8 cellular contexts compared by ENCODE assay signal in the genomic region with DNA sequence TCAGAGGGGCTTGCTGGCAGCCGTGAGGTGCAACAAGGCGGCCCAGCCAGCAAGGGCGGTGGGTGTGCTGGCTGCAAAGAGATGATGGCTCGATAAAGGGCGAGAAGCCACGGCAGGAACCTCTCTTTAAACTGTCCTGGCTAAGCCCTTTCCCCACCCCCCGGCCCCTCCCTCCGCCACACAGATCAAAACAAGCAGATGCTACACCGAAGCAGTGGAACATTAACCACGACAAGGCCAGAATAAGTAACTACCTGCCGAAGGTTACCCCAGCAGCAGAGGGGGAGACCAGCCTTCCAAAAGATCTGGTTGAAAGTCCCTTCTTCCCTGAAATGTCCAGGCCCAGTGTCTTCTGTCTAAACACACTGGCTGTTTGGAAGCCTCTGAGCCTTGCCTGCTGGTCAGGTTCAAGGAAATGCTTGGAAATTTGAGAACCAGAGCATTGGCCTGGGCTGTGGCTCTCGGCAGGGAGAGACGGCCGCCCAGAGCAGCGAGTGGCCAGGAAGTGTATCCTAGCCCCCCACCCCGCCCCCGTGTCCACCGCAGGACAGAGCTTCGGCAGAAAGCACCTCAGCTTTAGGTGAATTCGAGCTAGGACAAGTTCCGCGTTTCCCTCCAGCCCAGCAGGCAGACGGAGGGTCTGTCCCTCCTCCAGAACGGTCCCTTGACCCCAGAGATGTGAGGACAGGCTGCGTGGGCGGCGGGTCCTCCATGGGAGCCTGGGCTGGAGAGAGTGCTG. TPM values are rescaled to one million over a fixed set of nuclear protein-coding genes. Genes with fewer than 3 reads are reported as not detected.
A peak's percentile ranks its signal among the peaks of the same experiment; 100 is the strongest.
DNase-seq lines count a peak whose midpoint lies in the region; ATAC-seq and TF ChIP-seq lines count a peak whose summit lies in the region.

No MANE protein-coding gene starts in this region.

- intact Hi-C loops in breast epithelium (cut with DNase I; ENCODE audit: low total_unique reads) (no loop called here), left lung (cut with DNase I) (no loop called here)

- peak overlapping the region; percentile 27 to 81 for H3K27ac ChIP-seq in breast epithelium
- H3K27ac ChIP-seq in left lung, result no peak overlapping the region
- peak overlapping the region; percentile 38 for H3K27ac ChIP-seq in temporal lobe (ENCODE audit: low read depth, low read length)

- H3K9me3 Mint-ChIP-seq in activated naive CD4-positive, alpha-beta T cell treated with anti-CD3 and anti-CD28 coated beads, Interleukin-2, amount 10 ng/mL, durations not matched to agents 7 days and 5 days, result no peaks in the 10 kb centered on the region

- H3K27me3 Mint-ChIP-seq in activated naive CD4-positive, alpha-beta T cell treated with anti-CD3 and anti-CD28 coated beads, Interleukin-2, amount 10 ng/mL, durations not matched to agents 7 days and 5 days, result peaks cover 65% of the 10 kb centered on the region

- no peak overlapping the region for H3K27ac Mint-ChIP-seq in activated naive CD4-positive, alpha-beta T cell treated with anti-CD3 and anti-CD28 coated beads, Interleukin-2, amount 10 ng/mL, durations not matched to agents 7 days and 5 days

- H3K4me3 ChIP-seq in HFF-Myc (replicated peaks; ENCODE audit: low read depth, low read length) (peak overlapping the region; percentile 79), breast epithelium (peak overlapping the region; percentile 52 to 97 (median 75)), left lung (peak overlapping the region; percentile 53 to 74)

- H3K36me3 ChIP-seq in breast epithelium (peaks cover 8% of the 10 kb centered on the region), left lung (peaks cover 0 to 43% of the 10 kb centered on the region in 2 donors)

- no peak for TF ChIP-seq POLR2A in breast epithelium (IDR thresholded peaks at IDR 0.05)

- CTCF ChIA-PET in activated naive CD4-positive, alpha-beta T cell treated with anti-CD3 and anti-CD28 coated beads, Interleukin-2, amount 10 ng/mL, durations not matched to agents 7 days and 5 days (lab: Charles Lee), result no interaction called here

- DNase-seq in HFF-Myc (ENCODE audit: extremely low read depth, low read depth) (no peak), breast epithelium (ENCODE audit: low spot score in 2 of 2) (no peak), left lung (peak in 1 of 2 donors; percentile 58), MV-4-11 (lab: John Stamatoyannopoulos, UW) (no peak)
- no peak for DNase-seq in activated CD4-positive, CD25-positive, alpha-beta regulatory T cell (lab: John Stamatoyannopoulos, UW)
- no peak for DNase-seq in activated naive CD4-positive, alpha-beta T cell treated with anti-CD3 and anti-CD28 coated beads, Interleukin-2, amount 10 ng/mL, durations not matched to agents 7 days and 5 days

- TF ChIP-seq CTCF in HFF-Myc (IDR thresholded peaks at IDR 0.05; ENCODE audit: low read depth, low read length, missing control alignments) (no peak), breast epithelium (IDR thresholded peaks at IDR 0.05) (no peak), left lung (IDR thresholded peaks at IDR 0.05) (no peak)

- ATAC-seq in left lung (peak; percentile 48), HG03108 (IDR thresholded peaks at IDR 0.05; ENCODE audit: unreplicated experiment) (no peak)

- H3K4me1 ChIP-seq in breast epithelium, result peaks cover 4 to 7% of the 10 kb centered on the region in 2 donors
- H3K4me1 ChIP-seq in left lung, result peaks cover 7 to 44% of the 10 kb centered on the region in 2 donors

- H3K4me3 Mint-ChIP-seq in activated naive CD4-positive, alpha-beta T cell treated with anti-CD3 and anti-CD28 coated beads, Interleukin-2, amount 10 ng/mL, durations not matched to agents 7 days and 5 days, result no peak overlapping the region

- peaks cover 3% of the 10 kb centered on the region for H3K4me1 Mint-ChIP-seq in activated naive CD4-positive, alpha-beta T cell treated with anti-CD3 and anti-CD28 coated beads, Interleukin-2, amount 10 ng/mL, durations not matched to agents 7 days and 5 days

- H3K27me3 ChIP-seq in breast epithelium, result no peaks in the 10 kb centered on the region
- peaks cover 0 to 43% of the 10 kb centered on the region in 2 donors for H3K27me3 ChIP-seq in left lung

- H3K36me3 Mint-ChIP-seq in activated naive CD4-positive, alpha-beta T cell treated with anti-CD3 and anti-CD28 coated beads, Interleukin-2, amount 10 ng/mL, durations not matched to agents 7 days and 5 days, result no peaks in the 10 kb centered on the region

- H3K9me3 ChIP-seq in breast epithelium, result no peaks in the 10 kb centered on the region
- no peaks in the 10 kb centered on the region for H3K9me3 ChIP-seq in left lung

RNA-seq across cellular contexts. Expression of a gene that starts 2.1 kb away (rescaled TPM):
- total RNA-seq in breast epithelium (10 to 100 TPM; 30.7 to 73.7 (median 71.0) TPM), left lung (10 to 100 TPM; 44.6 to 75.5 TPM), temporal lobe (16.2 TPM)

Comparison
In these comparisons a context has a peak if more than half of its experiments do, and no peak if none do; other contexts are left out.
1. H3K27ac ChIP-seq: peak in breast epithelium (2 of 2) and temporal lobe (single experiment); none in left lung (0 of 2).
2. Peak in every context shown above with its lines, with median percentiles within 50 percentile points of each other: H3K4me3 ChIP-seq.